Comparison of ENCODE assay signal across 8 cellular contexts in the genomic region with DNA sequence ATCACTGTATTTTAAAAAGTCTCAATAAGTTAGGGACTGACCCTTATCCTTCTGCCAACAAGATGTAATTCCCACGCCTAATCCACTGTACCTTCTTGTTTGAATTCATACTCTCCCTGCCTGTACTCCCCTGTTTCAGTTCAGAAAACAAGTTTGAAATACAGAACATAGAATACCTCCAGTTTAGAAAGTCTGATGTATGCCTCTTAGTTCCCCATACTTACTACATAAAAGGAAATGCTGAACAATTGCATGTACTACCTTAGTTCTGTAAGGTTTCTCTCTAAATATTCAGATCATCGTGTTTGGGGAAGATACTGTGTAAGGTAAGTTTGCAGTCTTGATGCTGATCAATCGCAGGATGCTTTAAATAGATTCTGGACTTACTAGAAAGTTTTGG.
DNase-seq lines count a peak whose midpoint lies in the region; ATAC-seq and FAIRE-seq lines count a peak whose summit lies in the region.
"Not testable (repeated sequence)": the region's sequence is repeated elsewhere in the genome, so short reads cannot be mapped to it uniquely, and the experiment has no call there.

No MANE protein-coding gene starts in this region.

- DNase-seq in GM19239 (ENCODE audit: insufficient read length, low spot score) = not testable (repeated sequence)

- peak; percentile 81 for ATAC-seq in GM18498 (IDR thresholded peaks at IDR 0.05; ENCODE audit: unreplicated experiment)
- ATAC-seq in GM18861 (IDR thresholded peaks at IDR 0.05; ENCODE audit: unreplicated experiment) = peak; percentile 48
- peak; percentile 62 for ATAC-seq in GM21367 (IDR thresholded peaks at IDR 0.05; ENCODE audit: unreplicated experiment)
- ATAC-seq in GM21619 (IDR thresholded peaks at IDR 0.05; ENCODE audit: unreplicated experiment) = peak; percentile 54
- ATAC-seq in HG02852 (IDR thresholded peaks at IDR 0.05; ENCODE audit: unreplicated experiment) = peak; percentile 67
- ATAC-seq in HG03175 (IDR thresholded peaks at IDR 0.05; ENCODE audit: unreplicated experiment) = peak; percentile 54
- ATAC-seq in HG03558 (IDR thresholded peaks at IDR 0.05; ENCODE audit: extremely low read depth, unreplicated experiment) = peak; percentile 40

- FAIRE-seq in GM19239 (lab: Jason Lieb, UNC) = peak; percentile 78
